12 cellular contexts compared by ENCODE assay signal in the genomic region with DNA sequence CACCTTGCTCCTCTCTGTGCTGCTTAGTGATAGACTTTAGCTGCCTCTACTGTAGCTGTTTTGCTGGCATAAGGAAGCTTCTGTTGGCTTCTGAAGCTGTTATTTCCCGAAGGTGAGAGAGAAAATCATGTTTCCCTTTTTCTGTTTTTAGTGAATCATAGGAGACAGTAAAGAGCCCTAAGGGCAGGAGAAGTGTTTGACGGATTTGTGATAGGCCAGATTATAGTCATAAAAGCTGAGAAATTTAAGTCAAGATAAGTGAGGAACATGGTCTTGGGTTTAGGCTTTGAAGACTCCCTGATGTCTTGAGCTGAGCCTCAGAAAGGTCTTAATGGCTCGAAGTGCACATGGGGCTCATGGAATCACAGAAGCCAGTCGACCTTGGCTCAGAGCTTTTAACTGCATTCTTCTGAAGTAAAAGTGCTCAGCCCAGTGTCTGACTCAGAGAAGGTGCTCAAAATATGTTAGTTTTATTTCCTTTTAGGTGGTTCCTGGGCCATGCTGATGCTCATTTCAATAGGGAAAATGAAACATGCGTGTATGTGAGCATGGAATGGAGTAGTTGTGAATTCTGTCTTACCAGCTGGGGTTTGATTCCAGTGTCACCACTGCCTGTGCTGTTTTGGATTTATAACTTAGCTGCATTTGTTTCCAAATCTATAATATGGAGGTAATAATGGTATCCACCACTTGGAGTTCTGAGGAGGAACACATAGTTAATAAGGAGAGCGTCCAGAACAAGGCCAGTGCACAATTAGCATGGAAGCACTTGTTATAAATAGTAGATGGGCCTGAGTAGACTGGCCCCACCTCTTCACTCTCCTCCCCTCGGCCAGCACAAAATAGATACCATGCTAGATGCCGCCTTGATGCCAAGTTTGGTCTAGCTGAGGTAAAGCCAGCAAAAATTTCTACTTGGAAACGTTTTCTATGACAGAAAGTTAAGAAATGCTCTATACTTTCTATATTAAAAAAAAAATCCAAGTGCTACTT.
A peak's percentile ranks its signal among the peaks of the same experiment; 100 is the strongest.
DNase-seq lines count a peak whose midpoint lies in the region; ATAC-seq and TF ChIP-seq lines count a peak whose summit lies in the region.
"Had no signal": no experiment of that assay in that cellular context is flagged by ENCODE, and none has a peak within 500 bp of the region (broad histone marks: within the 10 kb centered on the region; RNA-seq: fewer than 3 reads in every experiment).

No MANE protein-coding gene starts in this region.

- H3K9me3 ChIP-seq in OCI-LY3 (ENCODE audit: insufficient read depth, low read length) (no peaks in the 10 kb centered on the region), esophagus (ENCODE audit: control insufficient read depth in 2 of 2, insufficient read depth in 1 of 2, low read depth in 1 of 2, low read length in 1 of 2) (no peaks in the 10 kb centered on the region), lower lobe of right lung (no peaks in the 10 kb centered on the region), stomach (no peaks in the 10 kb centered on the region)

- H3K36me3 ChIP-seq in OCI-LY3 (replicated peaks; ENCODE audit: low read depth, low read length), result no peaks in the 10 kb centered on the region
- peaks cover 0 to 2% of the 10 kb centered on the region in 2 donors for H3K36me3 ChIP-seq in esophagus (ENCODE audit: control insufficient read depth in 2 of 2, insufficient read depth in 2 of 2, low read length in 1 of 2)
- H3K36me3 ChIP-seq in lower lobe of right lung, result no peaks in the 10 kb centered on the region
- no peaks in the 10 kb centered on the region for H3K36me3 ChIP-seq in stomach

- no peak overlapping the region for H3K27ac ChIP-seq in OCI-LY3 (ENCODE audit: low read length)
- H3K27ac ChIP-seq in esophagus (ENCODE audit: low read depth in 2 of 2, low read length in 1 of 2), result peak overlapping the region; percentile 33 to 57
- peak overlapping the region; percentile 3 for H3K27ac ChIP-seq in lower lobe of right lung
- peak overlapping the region; percentile 36 to 84 (median 70) for H3K27ac ChIP-seq in stomach

- DNase-seq in lower lobe of right lung (no peak), stomach (no peak)
- DNase-seq in naive thymus-derived CD8-positive, alpha-beta T cell, result no peak
- DNase-seq in stimulated activated CD4-positive, alpha-beta T cell treated with anti-CD3 and anti-CD28 coated beads, Interleukin-4, amount 100 ng/mL, for 24 hours, result no peak
- DNase-seq: activated CD4-positive, alpha-beta T cell treated with anti-CD3 and anti-CD28 coated beads, Interleukin-2, amount 10 ng/mL, durations not matched to agents 24 days and 14 days; EL; NCI-H2171 treated with DMSO at 0.1 percent for 48 hours had no signal

- 53 to 55% methylated on average over 9 of the region's 9 CpGs for WGBS in esophagus, 2 donors
- 65 to 75% (median 72%) methylated on average over 9 of the region's 9 CpGs for WGBS in stomach, 5 donors

- POLR2A ChIA-PET in naive thymus-derived CD8-positive, alpha-beta T cell (lab: Charles Lee), result no interaction called here

- TF ChIP-seq POLR2A in stomach (IDR thresholded peaks at IDR 0.05), result no peak

- H3K9ac ChIP-seq in OCI-LY3 (ENCODE audit: low read length), result no peak overlapping the region

- no peak overlapping the region for H2AFZ ChIP-seq in OCI-LY3 (ENCODE audit: low read depth, low read length)

- H3K27me3 Mint-ChIP-seq in naive thymus-derived CD8-positive, alpha-beta T cell, result peaks cover 0 to 2% (median 0%) of the 10 kb centered on the region in 5 donors

- no peak for TF ChIP-seq EP300 in stomach (IDR thresholded peaks at IDR 0.05)

- peaks cover 0 to 8% (median 0%) of the 10 kb centered on the region in 4 donors for H3K4me1 Mint-ChIP-seq in naive thymus-derived CD8-positive, alpha-beta T cell
- H3K4me1 Mint-ChIP-seq: stimulated activated memory B cell treated with anti-CD40 and anti-IgM and Interleukin-4, amounts not matched to agents 10 μg/mL and 1 μg/mL and 100 μg/mL, for 72 hours had no signal

- TF ChIP-seq CTCF in OCI-LY3 (IDR thresholded peaks at IDR 0.05; ENCODE audit: low read depth, low read length) (no peak), lower lobe of right lung (IDR thresholded peaks at IDR 0.05) (no peak), stomach (IDR thresholded peaks at IDR 0.05) (no peak)

- peak overlapping the region in 1 of 10 donors; percentile 11 for H3K27ac Mint-ChIP-seq in naive thymus-derived CD8-positive, alpha-beta T cell
- H3K27ac Mint-ChIP-seq: activated CD4-positive, alpha-beta T cell treated with anti-CD3 and anti-CD28 coated beads, Interleukin-2, amount 10 ng/mL, durations not matched to agents 24 days and 14 days; stimulated activated memory B cell treated with anti-CD40 and anti-IgM and Interleukin-4, amounts not matched to agents 10 μg/mL and 1 μg/mL and 100 μg/mL, for 72 hours had no signal

- H3K36me3 Mint-ChIP-seq in naive thymus-derived CD8-positive, alpha-beta T cell, result no peaks in the 10 kb centered on the region
- H3K36me3 Mint-ChIP-seq: stimulated activated memory B cell treated with anti-CD40 and anti-IgM and Interleukin-4, amounts not matched to agents 10 μg/mL and 1 μg/mL and 100 μg/mL, for 72 hours had no signal

- H4K20me1 ChIP-seq in OCI-LY3 (ENCODE audit: insufficient read depth, low read length), result no peaks in the 10 kb centered on the region

- no peaks in the 10 kb centered on the region for H3K79me2 ChIP-seq in OCI-LY3 (ENCODE audit: low read length)

- H3K27me3 ChIP-seq in OCI-LY3 (ENCODE audit: low read depth, low read length) (no peaks in the 10 kb centered on the region), esophagus (ENCODE audit: control insufficient read depth in 1 of 2, insufficient read depth in 2 of 2, low read length in 2 of 2) (no peaks in the 10 kb centered on the region), lower lobe of right lung (ENCODE audit: low read depth) (no peaks in the 10 kb centered on the region), stomach (no peaks in the 10 kb centered on the region)

- peak overlapping the region; percentile 4; the same call in 1 of the 2 replicates for H3K4me2 ChIP-seq in OCI-LY3 (ENCODE audit: low read length)

- no peak overlapping the region for H3K4me3 Mint-ChIP-seq in naive thymus-derived CD8-positive, alpha-beta T cell
- H3K4me3 Mint-ChIP-seq: activated CD4-positive, alpha-beta T cell treated with anti-CD3 and anti-CD28 coated beads, Interleukin-2, amount 10 ng/mL, durations not matched to agents 24 days and 14 days; stimulated activated memory B cell treated with anti-CD40 and anti-IgM and Interleukin-4, amounts not matched to agents 10 μg/mL and 1 μg/mL and 100 μg/mL, for 72 hours had no signal

- peak in 1 of 2 donors; percentile 21 for ATAC-seq in lower lobe of right lung
- ATAC-seq in naive thymus-derived CD8-positive, alpha-beta T cell, result no peak
- ATAC-seq in HG03135 (IDR thresholded peaks at IDR 0.05; ENCODE audit: unreplicated experiment), result no peak
- ATAC-seq in HG03280 (IDR thresholded peaks at IDR 0.05; ENCODE audit: unreplicated experiment), result no peak
- ATAC-seq: stimulated activated memory B cell treated with anti-CD40 and anti-IgM and Interleukin-4, amounts not matched to agents 10 μg/mL and 1 μg/mL and 100 μg/mL, for 72 hours had no signal

- H3K9me3 Mint-ChIP-seq in naive thymus-derived CD8-positive, alpha-beta T cell, result no peaks in the 10 kb centered on the region
- H3K9me3 Mint-ChIP-seq: activated CD4-positive, alpha-beta T cell treated with anti-CD3 and anti-CD28 coated beads, Interleukin-2, amount 10 ng/mL, durations not matched to agents 24 days and 14 days; stimulated activated memory B cell treated with anti-CD40 and anti-IgM and Interleukin-4, amounts not matched to agents 10 μg/mL and 1 μg/mL and 100 μg/mL, for 72 hours had no signal

- H3K4me1 ChIP-seq in OCI-LY3 (ENCODE audit: low read length) (peaks cover 38% of the 10 kb centered on the region), esophagus (ENCODE audit: control insufficient read depth in 2 of 2, insufficient read depth in 2 of 2, low read length in 1 of 2) (peaks cover 2 to 10% of the 10 kb centered on the region in 2 donors), lower lobe of right lung (peaks cover 70% of the 10 kb centered on the region), stomach (peaks cover 38 to 92% (median 75%) of the 10 kb centered on the region in 4 donors)

- intact Hi-C loops in lower lobe of right lung (cut with DNase I) (loop anchor here (10.0 kb wide), 1 partner anchor 79 kb away; no protein-coding TSS in a partner anchor), stomach (cut with DNase I; ENCODE audit: low total_unique reads) (no loop called here)

- H3K4me3 ChIP-seq in OCI-LY3 (ENCODE audit: low read length) (no peak overlapping the region), esophagus (ENCODE audit: low read depth in 1 of 2, low read length in 2 of 2) (no peak overlapping the region), lower lobe of right lung (no peak overlapping the region), stomach (no peak overlapping the region)
